In genomic region chr18:77053616-77054287, GRCh38 we compare ENCODE assay signal across 10 cellular contexts.
DNase-seq lines count a peak whose midpoint lies in the region; ATAC-seq, FAIRE-seq and TF ChIP-seq lines count a peak whose summit lies in the region.
"Had no signal": no experiment of that assay in that cellular context is flagged by ENCODE, and none has a peak within 500 bp of the region (broad histone marks: within the 10 kb centered on the region; RNA-seq: fewer than 3 reads in every experiment).

No MANE protein-coding gene starts in this region.

- peak overlapping the region; percentile 80 to 89 for H3K27ac ChIP-seq in A549
- H3K27ac ChIP-seq in Karpas-422 (ENCODE audit: low read length) = peak overlapping the region; percentile 97
- H3K27ac ChIP-seq in colonic mucosa = peak overlapping the region; percentile 69
- H3K27ac ChIP-seq in neutrophil = peak overlapping the region; percentile 99

- TF ChIP-seq RAD21 in A549 (conservative IDR thresholded peaks at IDR 0.05 in 1 of 2, IDR thresholded peaks at IDR 0.05 in 1 of 2) = no peak

- in situ Hi-C loops in ACHN (cut with HindIII; ENCODE audit: low pct_ligation_motif_present, low pct_unique_long_range_greater_than_20kb, low sequenced_read_pairs) = no loop called here

- no peaks in the 10 kb centered on the region for H4K20me1 ChIP-seq in Karpas-422 (ENCODE audit: insufficient read depth, low read depth, low read length)

- H3K4me3 ChIP-seq in A549 (no peak overlapping the region), Karpas-422 (ENCODE audit: low read length) (peak overlapping the region; percentile 52), colonic mucosa (no peak overlapping the region), neutrophil (ENCODE audit: low read depth in 1 of 2, low read length in 1 of 2) (peak overlapping the region; percentile 58 to 67)

- peaks cover 34% of the 10 kb centered on the region for H3K4me1 ChIP-seq in A549
- peaks cover 79% of the 10 kb centered on the region for H3K4me1 ChIP-seq in Karpas-422 (ENCODE audit: low read length)
- peaks cover 9% of the 10 kb centered on the region for H3K4me1 ChIP-seq in colonic mucosa
- peaks cover 63 to 69% of the 10 kb centered on the region in 2 experiments for H3K4me1 ChIP-seq in neutrophil (ENCODE audit: control insufficient read depth in 1 of 2, insufficient read depth in 1 of 2, low read depth in 1 of 2, low read length in 1 of 2)

- peaks cover 12% of the 10 kb centered on the region for H3K79me2 ChIP-seq in Karpas-422 (ENCODE audit: low read length)

- H2AFZ ChIP-seq in Karpas-422 (ENCODE audit: low read length) = no peak overlapping the region

- ATAC-seq in A549 = no peak

- peak overlapping the region; percentile 60; the same call in 2 of the 3 replicates for H3K4me2 ChIP-seq in A549
- peak overlapping the region; percentile 85 for H3K4me2 ChIP-seq in Karpas-422 (ENCODE audit: low read depth, low read length, poor library complexity, severe bottlenecking)

- POLR2A ChIA-PET in A549 (lab: Yijun Ruan, JAX) = no interaction called here

- TF ChIP-seq CTCF in A549 (IDR thresholded peaks at IDR 0.05) (no peak), colonic mucosa (IDR thresholded peaks at IDR 0.05) (no peak), neutrophil (IDR thresholded peaks at IDR 0.05) (no peak)

- DNase-seq in A549 (ENCODE audit: low read depth in 1 of 2, low spot score in 1 of 2) = no peak
- peak; percentile 67 for DNase-seq in Karpas-422
- no peak for DNase-seq in colonic mucosa
- no peak for DNase-seq in globus pallidus (ENCODE audit: low spot score)
- no peak for DNase-seq in ACHN
- no peak for DNase-seq in ureter (ENCODE audit: low spot score)
- DNase-seq in HUDEP-2 (lab: John Stamatoyannopoulos, UW; ENCODE audit: unreplicated experiment in 76 of 76) = no peak
- DNase-seq: DMS 273 treated with DMSO at 0.1 percent for 48 hours had no signal

- H3K36me3 ChIP-seq in Karpas-422 (ENCODE audit: insufficient read depth, low read length) (no peaks in the 10 kb centered on the region), colonic mucosa (no peaks in the 10 kb centered on the region), neutrophil (peaks cover 46% of the 10 kb centered on the region)

- no peak for TF ChIP-seq POLR2A in A549 (IDR thresholded peaks at IDR 0.05; ENCODE audit: low read length)

- no peak for TF ChIP-seq EP300 in A549 (IDR thresholded peaks at IDR 0.05)

- no peaks in the 10 kb centered on the region for H3K9me2 ChIP-seq in Karpas-422 (replicated peaks; ENCODE audit: insufficient read depth, low read length)

- CTCF ChIA-PET in A549 (lab: Yijun Ruan, JAX) = interaction anchor here (0.5 to 1.6 kb wide), 12 partner anchors 7 to 250 kb away, joined by 3 to 8 read pairs (median 3); no protein-coding TSS in a partner anchor

- H3K9me3 ChIP-seq in A549 (no peaks in the 10 kb centered on the region), Karpas-422 (ENCODE audit: low read length) (no peaks in the 10 kb centered on the region), colonic mucosa (no peaks in the 10 kb centered on the region), neutrophil (no peaks in the 10 kb centered on the region)

- peak overlapping the region; percentile 71 for H3K9ac ChIP-seq in Karpas-422 (ENCODE audit: low read length)
- H3K9ac ChIP-seq in colonic mucosa (ENCODE audit: low read depth in 2 of 2, low read length in 2 of 2) = peak overlapping the region in 1 of 2 donors; percentile 37

- intact Hi-C loops in colonic mucosa (cut with DNase I) = no loop called here

- WGBS in A549 (ENCODE audit: missing lambda C conversion rate) = 79% methylated on average over 11 of the region's 18 CpGs

- no peak for FAIRE-seq in A549 (lab: Jason Lieb, UNC)
- FAIRE-seq: keratinocyte had no signal

- no peaks in the 10 kb centered on the region for H3K27me3 ChIP-seq in Karpas-422 (ENCODE audit: low read length)
- no peaks in the 10 kb centered on the region for H3K27me3 ChIP-seq in colonic mucosa
- H3K27me3 ChIP-seq in neutrophil = no peaks in the 10 kb centered on the region

TF ChIP-seq in A549, 52 proteins besides CTCF, POLR2A, EP300 and RAD21:
- TF ChIP-seq CEBPB (IDR thresholded peaks at IDR 0.05) (no peak), PHF8 (IDR thresholded peaks at IDR 0.05; ENCODE audit: borderline replicate concordance, low read depth) (no peak), SMC3 (IDR thresholded peaks at IDR 0.05) (no peak)

Comparison
In these comparisons a context has a peak if more than half of its experiments do, and no peak if none do; other contexts are left out.
1. H3K4me3 ChIP-seq: peak in Karpas-422 (single experiment) and neutrophil (2 of 2); none in A549 (single experiment) and colonic mucosa (single experiment).
2. Peak in every context shown above with its lines, with median percentiles within 50 percentile points of each other: H3K27ac ChIP-seq.